In the genomic region with DNA sequence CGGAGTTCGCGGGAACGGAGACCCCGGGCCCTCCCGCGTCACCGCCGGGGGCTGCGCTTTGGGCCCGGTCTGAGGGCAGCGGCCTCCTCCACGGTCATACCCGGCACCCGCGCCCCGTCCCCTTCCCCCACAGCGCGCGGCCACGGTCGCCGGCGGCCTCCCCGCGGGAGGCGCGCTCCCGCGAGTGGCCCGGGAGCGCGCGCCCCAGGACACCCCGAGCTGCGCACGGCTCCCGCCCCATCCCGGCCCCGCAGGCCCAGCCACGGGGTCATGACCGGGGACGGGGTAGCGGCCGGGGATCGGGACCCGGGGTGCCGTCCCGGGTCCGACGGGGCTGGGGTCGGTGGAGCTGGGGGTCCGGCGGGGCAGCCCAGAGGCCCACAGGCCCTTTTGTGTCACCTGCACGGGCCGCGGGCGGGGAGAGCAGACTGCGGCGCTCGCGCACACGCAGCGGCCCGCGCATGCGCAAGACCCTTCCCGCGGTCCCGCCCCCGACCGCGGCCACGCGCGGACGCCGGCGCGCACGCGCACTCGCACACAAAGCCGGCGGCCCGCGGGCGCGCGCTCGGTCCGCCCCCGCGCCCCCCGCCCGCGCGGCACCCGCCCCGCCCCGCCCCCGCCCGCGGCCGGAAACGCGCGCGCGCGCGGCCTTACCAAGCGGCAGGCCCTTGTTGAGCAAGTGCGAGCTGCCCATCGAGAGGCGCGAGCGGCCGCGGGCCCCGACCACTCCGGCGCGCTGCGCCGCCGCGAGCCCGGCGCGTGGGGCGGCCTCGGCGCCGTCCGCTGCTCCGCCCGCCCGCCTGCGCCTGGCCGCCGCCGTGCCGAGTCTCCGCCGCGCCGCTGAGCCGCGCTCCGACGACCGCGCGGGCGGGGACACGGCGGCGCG, we compare ENCODE assay signal across 8 cellular contexts. TPM values are rescaled to one million over a fixed set of nuclear protein-coding genes. Genes with fewer than 3 reads are reported as not detected.
A peak's percentile ranks its signal among the peaks of the same experiment; 100 is the strongest.
DNase-seq lines count a peak whose midpoint lies in the region; ATAC-seq lines count a peak whose summit lies in the region.

TSS of gene CTBP1 (minus strand) at position 869 of the 886 bp plus-strand sequence. CDS start 7,799 bp downstream, outside the sequence.

- peak; percentile 54 for DNase-seq in CMK (ENCODE audit: low read depth)
- DNase-seq in HS-27A (ENCODE audit: low read depth), result peak; percentile 26
- peak; percentile 70 for DNase-seq in NOMO-1 treated with DMSO at 0.1 percent for 48 hours (lab: John Stamatoyannopoulos, UW; ENCODE audit: unreplicated experiment)
- peak; percentile 93 for DNase-seq in activated CD8-positive, alpha-beta memory T cell treated with anti-CD3 and anti-CD28 coated beads, Interleukin-2, amount 50 U/mL, for 48 hours
- DNase-seq in epidermal melanocyte (ENCODE audit: insufficient read length, low spot score), result peak; percentile 97
- peak; percentile 64 to 70 for DNase-seq in stimulated activated CD8-positive, alpha-beta memory T cell treated with anti-CD3 and anti-CD28 coated beads, Interleukin-4, amount 100 ng/mL, for 1 hour (ENCODE audit: low read depth in 2 of 2, low spot score in 1 of 2)

- H3K4me1 ChIP-seq in mononuclear cell (ENCODE audit: insufficient read depth, low read length), result peaks cover 64% of the 10 kb centered on the region

- peak; percentile 40 for ATAC-seq in GM19468 (IDR thresholded peaks at IDR 0.05; ENCODE audit: extremely low read depth, unreplicated experiment)

- H3K9me3 ChIP-seq in mononuclear cell (ENCODE audit: low read depth, low read length), result no peaks in the 10 kb centered on the region

- H3K4me3 ChIP-seq in mononuclear cell (ENCODE audit: low read length), result peak within 1 kb of the TSS; percentile 77

- no peaks in the 10 kb centered on the region for H3K27me3 ChIP-seq in mononuclear cell (ENCODE audit: insufficient read depth, low read length)

RNA-seq across cellular contexts. Expression of gene CTBP1, which starts in this region (rescaled TPM):
- total RNA-seq in mononuclear cell, result 125 TPM

Comparison
In these comparisons a context has a peak if more than half of its experiments do, and no peak if none do; other contexts are left out.
1. Peak in every context shown above with its lines: DNase-seq, ATAC-seq and H3K4me3 ChIP-seq.
2. DNase-seq: peak in every context shown above with its lines; median percentile 97 in epidermal melanocyte; 93 in activated CD8-positive, alpha-beta memory T cell treated with anti-CD3 and anti-CD28 coated beads, Interleukin-2, amount 50 U/mL, for 48 hours; 70 in NOMO-1 treated with DMSO at 0.1 percent for 48 hours; 67 in stimulated activated CD8-positive, alpha-beta memory T cell treated with anti-CD3 and anti-CD28 coated beads, Interleukin-4, amount 100 ng/mL, for 1 hour; 54 in CMK; 26 in HS-27A.